In the genomic region with DNA sequence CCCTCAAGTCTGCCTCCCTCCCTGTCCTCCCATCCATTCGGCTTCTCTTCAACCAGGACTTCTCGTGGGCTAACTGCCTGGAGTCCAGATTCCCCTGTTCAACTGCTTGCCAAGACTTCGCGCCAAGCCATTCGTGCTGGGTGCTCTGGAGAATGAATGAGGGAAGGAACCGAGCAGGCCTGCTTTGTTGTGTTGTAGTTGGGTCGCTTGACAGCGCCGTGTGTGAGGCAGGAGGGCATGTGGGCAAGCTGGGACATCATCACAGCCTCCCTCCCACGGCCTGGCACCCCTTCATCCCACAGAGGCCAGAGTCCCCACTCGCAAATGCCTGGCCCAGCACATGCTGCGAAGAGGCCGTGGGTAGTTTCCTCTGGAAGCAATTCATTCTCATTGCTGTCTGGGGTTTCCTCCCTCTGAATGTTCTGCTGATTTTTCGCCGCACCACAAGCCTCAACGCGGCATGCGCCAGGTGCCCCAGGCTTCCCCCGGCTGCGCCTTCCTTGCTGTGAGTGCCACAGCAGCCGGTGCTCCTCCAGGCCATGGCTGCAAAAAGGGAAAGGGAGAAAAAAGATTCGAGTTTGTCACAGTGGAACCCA, we compare ENCODE assay signal across 15 cellular contexts.
A peak's percentile ranks its signal among the peaks of the same experiment; 100 is the strongest.
DNase-seq lines count a peak whose midpoint lies in the region; ATAC-seq and TF ChIP-seq lines count a peak whose summit lies in the region.
"Had no signal": no experiment of that assay in that cellular context is flagged by ENCODE, and none has a peak within 500 bp of the region (broad histone marks: within the 10 kb centered on the region; RNA-seq: fewer than 3 reads in every experiment).

No MANE protein-coding gene starts in this region.

- H3K36me3 ChIP-seq in BLaER1 treated with 17β-estradiol and CSF1 and Interleukin-3, amounts not matched to agents 10 nM and 100 nM = no peaks in the 10 kb centered on the region

- peak overlapping the region; percentile 34 to 71 (median 47) for H3K4me2 ChIP-seq in BLaER1 treated with 17β-estradiol and CSF1 and Interleukin-3, amounts not matched to agents 10 nM and 100 nM

- peaks cover 16 to 26% (median 21%) of the 10 kb centered on the region in 10 experiments for H3K4me1 ChIP-seq in BLaER1 treated with 17β-estradiol and CSF1 and Interleukin-3, amounts not matched to agents 10 nM and 100 nM
- H3K4me1 ChIP-seq: body of pancreas had no signal

- ATAC-seq in HG02571 (IDR thresholded peaks at IDR 0.05; ENCODE audit: unreplicated experiment) (peak; percentile 52), HG02759 (IDR thresholded peaks at IDR 0.05; ENCODE audit: unreplicated experiment) (no peak), GM19467 (IDR thresholded peaks at IDR 0.05; ENCODE audit: unreplicated experiment) (no peak)
- ATAC-seq: body of pancreas; stimulated activated memory B cell treated with anti-CD40 and anti-IgM and Interleukin-4, amounts not matched to agents 10 μg/mL and 1 μg/mL and 100 μg/mL, for 72 hours had no signal

- peak; percentile 21 for DNase-seq in cerebellar cortex (ENCODE audit: low spot score)
- peak; percentile 62 for DNase-seq in medulla oblongata (ENCODE audit: extremely low spot score)
- no peak for DNase-seq in activated effector memory CD4-positive, alpha-beta T cell treated with Interleukin-2 at 50 U/mL for 16 hours
- no peak for DNase-seq in endothelial cell (ENCODE audit: low spot score)
- DNase-seq: AML-193, body of pancreas, KBM-7, NCI-H146, NCI-H69 had no signal

- H3K27me3 Mint-ChIP-seq in endothelial cell (ENCODE audit: unreplicated experiment) = peaks cover 2% of the 10 kb centered on the region

- H3K9me3 Mint-ChIP-seq in endothelial cell (ENCODE audit: unreplicated experiment) = no peaks in the 10 kb centered on the region

- H3K9me3 ChIP-seq in BLaER1 treated with 17β-estradiol and CSF1 and Interleukin-3, amounts not matched to agents 10 nM and 100 nM (replicated peaks in 1 of 11) = peaks cover 18 to 36% (median 24%) of the 10 kb centered on the region in 11 experiments; a peak in 21 of 22 replicates
- H3K9me3 ChIP-seq: body of pancreas had no signal

- H3K36me3 Mint-ChIP-seq in endothelial cell (ENCODE audit: low read depth, unreplicated experiment) = no peaks in the 10 kb centered on the region
- H3K36me3 Mint-ChIP-seq: stimulated activated memory B cell treated with anti-CD40 and anti-IgM and Interleukin-4, amounts not matched to agents 10 μg/mL and 1 μg/mL and 100 μg/mL, for 72 hours had no signal

- no peak overlapping the region for H3K9ac ChIP-seq in BLaER1 treated with 17β-estradiol and CSF1 and Interleukin-3, amounts not matched to agents 10 nM and 100 nM

- H3K4me1 Mint-ChIP-seq in endothelial cell (ENCODE audit: unreplicated experiment) = no peaks in the 10 kb centered on the region

- H3K4me3 Mint-ChIP-seq in endothelial cell (ENCODE audit: unreplicated experiment) = no peak overlapping the region
- H3K4me3 Mint-ChIP-seq: stimulated activated memory B cell treated with anti-CD40 and anti-IgM and Interleukin-4, amounts not matched to agents 10 μg/mL and 1 μg/mL and 100 μg/mL, for 72 hours had no signal

- no peak overlapping the region for H3K4me3 ChIP-seq in BLaER1 treated with 17β-estradiol and CSF1 and Interleukin-3, amounts not matched to agents 10 nM and 100 nM
- H3K4me3 ChIP-seq: body of pancreas had no signal

- H3K27ac ChIP-seq in BLaER1 treated with 17β-estradiol and CSF1 and Interleukin-3, amounts not matched to agents 10 nM and 100 nM = no peak overlapping the region
- H3K27ac ChIP-seq: body of pancreas, epithelial cell of prostate had no signal

- H3K27me3 ChIP-seq in BLaER1 treated with 17β-estradiol and CSF1 and Interleukin-3, amounts not matched to agents 10 nM and 100 nM = peaks cover 14 to 29% (median 18%) of the 10 kb centered on the region in 11 experiments; a peak in 19 of 22 replicates
- H3K27me3 ChIP-seq: body of pancreas had no signal

- no peak for TF ChIP-seq CTCF in endothelial cell (IDR thresholded peaks at IDR 0.05; ENCODE audit: unreplicated experiment)

- H3K27ac Mint-ChIP-seq in endothelial cell (ENCODE audit: unreplicated experiment) = no peak overlapping the region
- H3K27ac Mint-ChIP-seq: stimulated activated memory B cell treated with anti-CD40 and anti-IgM and Interleukin-4, amounts not matched to agents 10 μg/mL and 1 μg/mL and 100 μg/mL, for 72 hours had no signal

- no peaks in the 10 kb centered on the region for H4K20me1 ChIP-seq in BLaER1 treated with 17β-estradiol and CSF1 and Interleukin-3, amounts not matched to agents 10 nM and 100 nM

Comparison
In these comparisons a context has a peak if more than half of its experiments do, and no peak if none do; other contexts are left out.
1. DNase-seq: peak in cerebellar cortex (single experiment) and medulla oblongata (single experiment); none in activated effector memory CD4-positive, alpha-beta T cell treated with Interleukin-2 at 50 U/mL for 16 hours (single experiment) and endothelial cell (single experiment).